In genomic region chr10:128804411-128804810, GRCh38 we compare ENCODE assay signal across 22 cellular contexts.
"Had no signal": no experiment of that assay in that cellular context is flagged by ENCODE, and none has a peak within 500 bp of the region (broad histone marks: within the 10 kb centered on the region; RNA-seq: fewer than 3 reads in every experiment).

No MANE protein-coding gene starts in this region.

- H3K27me3 Mint-ChIP-seq: dendritic cell treated with granulocyte-macrophage colony-stimulating factor and Interleukin-4, amounts not matched to agents 40 ng/mL and 50 ng/mL, for 4 days; memory B cell had no signal

- DNase-seq: colonic mucosa; cortex of kidney; effector CD8-positive, alpha-beta T cell; effector memory CD8-positive, alpha-beta T cell; erythroblast; foreskin fibroblast; foreskin melanocyte; gastrocnemius medialis; glutamatergic neuron; heart right ventricle; hippocampal formation; left cardiac atrium; left lung; left ventricle myocardium superior; lower lobe of right lung; mesendoderm; midbrain had no signal

- ATAC-seq: effector memory CD8-positive, alpha-beta T cell; esophagus mucosa; gastrocnemius medialis; heart right ventricle; left lung; left ventricle myocardium superior; lower lobe of right lung had no signal

- H3K27ac Mint-ChIP-seq: dendritic cell treated with granulocyte-macrophage colony-stimulating factor and Interleukin-4, amounts not matched to agents 40 ng/mL and 50 ng/mL, for 4 days; effector memory CD8-positive, alpha-beta T cell; endodermal cell; memory B cell had no signal

- H3K36me3 Mint-ChIP-seq: memory B cell had no signal

- H3K4me1 ChIP-seq: colonic mucosa, gastrocnemius medialis, left lung, lower lobe of right lung had no signal

- H3K4me1 Mint-ChIP-seq: endodermal cell, memory B cell had no signal

- H3K36me3 ChIP-seq: colonic mucosa, gastrocnemius medialis, heart right ventricle, left lung, lower lobe of right lung had no signal

- H3K9me3 Mint-ChIP-seq: dendritic cell treated with granulocyte-macrophage colony-stimulating factor and Interleukin-4, amounts not matched to agents 40 ng/mL and 50 ng/mL, for 4 days; endodermal cell; memory B cell had no signal

- H3K27me3 ChIP-seq: colonic mucosa, gastrocnemius medialis, left lung had no signal

- H3K9me3 ChIP-seq: colonic mucosa, gastrocnemius medialis, heart right ventricle, left lung, lower lobe of right lung had no signal

- H3K4me3 Mint-ChIP-seq: dendritic cell treated with granulocyte-macrophage colony-stimulating factor and Interleukin-4, amounts not matched to agents 40 ng/mL and 50 ng/mL, for 4 days; effector memory CD8-positive, alpha-beta T cell; endodermal cell; memory B cell had no signal

- H3K4me3 ChIP-seq: colonic mucosa, gastrocnemius medialis, heart right ventricle, left lung, lower lobe of right lung had no signal

- H3K27ac ChIP-seq: colonic mucosa, epithelial cell of prostate, gastrocnemius medialis, heart right ventricle, left lung, lower lobe of right lung had no signal
